ENCODE assay signal across 1 cellular context in genomic region chr12:115012861-115013667, GRCh38.
TF ChIP-seq lines count a peak whose summit lies in the region.

No MANE protein-coding gene starts in this region.

TF ChIP-seq in GM23338, 12 proteins besides CTCF, POLR2A, EP300 and RAD21:
- TF ChIP-seq, protein P1, sequence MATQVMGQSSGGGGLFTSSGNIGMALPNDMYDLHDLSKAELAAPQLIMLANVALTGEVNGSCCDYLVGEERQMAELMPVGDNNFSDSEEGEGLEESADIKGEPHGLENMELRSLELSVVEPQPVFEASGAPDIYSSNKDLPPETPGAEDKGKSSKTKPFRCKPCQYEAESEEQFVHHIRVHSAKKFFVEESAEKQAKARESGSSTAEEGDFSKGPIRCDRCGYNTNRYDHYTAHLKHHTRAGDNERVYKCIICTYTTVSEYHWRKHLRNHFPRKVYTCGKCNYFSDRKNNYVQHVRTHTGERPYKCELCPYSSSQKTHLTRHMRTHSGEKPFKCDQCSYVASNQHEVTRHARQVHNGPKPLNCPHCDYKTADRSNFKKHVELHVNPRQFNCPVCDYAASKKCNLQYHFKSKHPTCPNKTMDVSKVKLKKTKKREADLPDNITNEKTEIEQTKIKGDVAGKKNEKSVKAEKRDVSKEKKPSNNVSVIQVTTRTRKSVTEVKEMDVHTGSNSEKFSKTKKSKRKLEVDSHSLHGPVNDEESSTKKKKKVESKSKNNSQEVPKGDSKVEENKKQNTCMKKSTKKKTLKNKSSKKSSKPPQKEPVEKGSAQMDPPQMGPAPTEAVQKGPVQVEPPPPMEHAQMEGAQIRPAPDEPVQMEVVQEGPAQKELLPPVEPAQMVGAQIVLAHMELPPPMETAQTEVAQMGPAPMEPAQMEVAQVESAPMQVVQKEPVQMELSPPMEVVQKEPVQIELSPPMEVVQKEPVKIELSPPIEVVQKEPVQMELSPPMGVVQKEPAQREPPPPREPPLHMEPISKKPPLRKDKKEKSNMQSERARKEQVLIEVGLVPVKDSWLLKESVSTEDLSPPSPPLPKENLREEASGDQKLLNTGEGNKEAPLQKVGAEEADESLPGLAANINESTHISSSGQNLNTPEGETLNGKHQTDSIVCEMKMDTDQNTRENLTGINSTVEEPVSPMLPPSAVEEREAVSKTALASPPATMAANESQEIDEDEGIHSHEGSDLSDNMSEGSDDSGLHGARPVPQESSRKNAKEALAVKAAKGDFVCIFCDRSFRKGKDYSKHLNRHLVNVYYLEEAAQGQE (IDR thresholded peaks at IDR 0.05; ENCODE audit: unreplicated experiment): no peak
- no peak for TF ChIP-seq CREB1 (CRISPR knock-in tag; IDR thresholded peaks at IDR 0.05; ENCODE audit: low read depth)
- TF ChIP-seq ZNF114 (CRISPR knock-in tag; IDR thresholded peaks at IDR 0.05): no peak
- TF ChIP-seq ETS1 (IDR thresholded peaks at IDR 0.05): no peak
- no peak for TF ChIP-seq EZH2phosphoT487 (IDR thresholded peaks at IDR 0.05; ENCODE audit: unreplicated experiment)
- no peak for TF ChIP-seq EZH2 (IDR thresholded peaks at IDR 0.05; ENCODE audit: low read depth, unreplicated experiment)
- TF ChIP-seq STAT1 (IDR thresholded peaks at IDR 0.05; ENCODE audit: unreplicated experiment): no peak
- TF ChIP-seq, protein P2, sequence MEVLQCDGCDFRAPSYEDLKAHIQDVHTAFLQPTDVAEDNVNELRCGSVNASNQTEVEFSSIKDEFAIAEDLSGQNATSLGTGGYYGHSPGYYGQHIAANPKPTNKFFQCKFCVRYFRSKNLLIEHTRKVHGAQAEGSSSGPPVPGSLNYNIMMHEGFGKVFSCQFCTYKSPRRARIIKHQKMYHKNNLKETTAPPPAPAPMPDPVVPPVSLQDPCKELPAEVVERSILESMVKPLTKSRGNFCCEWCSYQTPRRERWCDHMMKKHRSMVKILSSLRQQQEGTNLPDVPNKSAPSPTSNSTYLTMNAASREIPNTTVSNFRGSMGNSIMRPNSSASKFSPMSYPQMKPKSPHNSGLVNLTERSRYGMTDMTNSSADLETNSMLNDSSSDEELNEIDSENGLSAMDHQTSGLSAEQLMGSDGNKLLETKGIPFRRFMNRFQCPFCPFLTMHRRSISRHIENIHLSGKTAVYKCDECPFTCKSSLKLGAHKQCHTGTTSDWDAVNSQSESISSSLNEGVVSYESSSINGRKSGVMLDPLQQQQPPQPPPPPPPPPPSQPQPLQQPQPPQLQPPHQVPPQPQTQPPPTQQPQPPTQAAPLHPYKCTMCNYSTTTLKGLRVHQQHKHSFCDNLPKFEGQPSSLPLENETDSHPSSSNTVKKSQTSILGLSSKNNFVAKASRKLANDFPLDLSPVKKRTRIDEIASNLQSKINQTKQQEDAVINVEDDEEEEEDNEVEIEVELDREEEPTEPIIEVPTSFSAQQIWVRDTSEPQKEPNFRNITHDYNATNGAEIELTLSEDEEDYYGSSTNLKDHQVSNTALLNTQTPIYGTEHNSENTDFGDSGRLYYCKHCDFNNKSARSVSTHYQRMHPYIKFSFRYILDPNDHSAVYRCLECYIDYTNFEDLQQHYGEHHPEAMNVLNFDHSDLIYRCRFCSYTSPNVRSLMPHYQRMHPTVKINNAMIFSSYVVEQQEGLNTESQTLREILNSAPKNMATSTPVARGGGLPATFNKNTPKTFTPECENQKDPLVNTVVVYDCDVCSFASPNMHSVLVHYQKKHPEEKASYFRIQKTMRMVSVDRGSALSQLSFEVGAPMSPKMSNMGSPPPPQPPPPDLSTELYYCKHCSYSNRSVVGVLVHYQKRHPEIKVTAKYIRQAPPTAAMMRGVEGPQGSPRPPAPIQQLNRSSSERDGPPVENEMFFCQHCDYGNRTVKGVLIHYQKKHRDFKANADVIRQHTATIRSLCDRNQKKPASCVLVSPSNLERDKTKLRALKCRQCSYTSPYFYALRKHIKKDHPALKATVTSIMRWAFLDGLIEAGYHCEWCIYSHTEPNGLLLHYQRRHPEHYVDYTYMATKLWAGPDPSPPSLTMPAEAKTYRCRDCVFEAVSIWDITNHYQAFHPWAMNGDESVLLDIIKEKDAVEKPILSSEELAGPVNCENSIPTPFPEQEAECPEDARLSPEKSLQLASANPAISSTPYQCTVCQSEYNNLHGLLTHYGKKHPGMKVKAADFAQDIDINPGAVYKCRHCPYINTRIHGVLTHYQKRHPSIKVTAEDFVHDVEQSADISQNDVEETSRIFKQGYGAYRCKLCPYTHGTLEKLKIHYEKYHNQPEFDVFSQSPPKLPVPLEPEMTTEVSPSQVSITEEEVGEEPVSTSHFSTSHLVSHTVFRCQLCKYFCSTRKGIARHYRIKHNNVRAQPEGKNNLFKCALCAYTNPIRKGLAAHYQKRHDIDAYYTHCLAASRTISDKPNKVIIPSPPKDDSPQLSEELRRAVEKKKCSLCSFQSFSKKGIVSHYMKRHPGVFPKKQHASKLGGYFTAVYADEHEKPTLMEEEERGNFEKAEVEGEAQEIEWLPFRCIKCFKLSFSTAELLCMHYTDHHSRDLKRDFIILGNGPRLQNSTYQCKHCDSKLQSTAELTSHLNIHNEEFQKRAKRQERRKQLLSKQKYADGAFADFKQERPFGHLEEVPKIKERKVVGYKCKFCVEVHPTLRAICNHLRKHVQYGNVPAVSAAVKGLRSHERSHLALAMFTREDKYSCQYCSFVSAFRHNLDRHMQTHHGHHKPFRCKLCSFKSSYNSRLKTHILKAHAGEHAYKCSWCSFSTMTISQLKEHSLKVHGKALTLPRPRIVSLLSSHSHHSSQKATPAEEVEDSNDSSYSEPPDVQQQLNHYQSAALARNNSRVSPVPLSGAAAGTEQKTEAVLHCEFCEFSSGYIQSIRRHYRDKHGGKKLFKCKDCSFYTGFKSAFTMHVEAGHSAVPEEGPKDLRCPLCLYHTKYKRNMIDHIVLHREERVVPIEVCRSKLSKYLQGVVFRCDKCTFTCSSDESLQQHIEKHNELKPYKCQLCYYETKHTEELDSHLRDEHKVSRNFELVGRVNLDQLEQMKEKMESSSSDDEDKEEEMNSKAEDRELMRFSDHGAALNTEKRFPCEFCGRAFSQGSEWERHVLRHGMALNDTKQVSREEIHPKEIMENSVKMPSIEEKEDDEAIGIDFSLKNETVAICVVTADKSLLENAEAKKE (CRISPR knock-in tag; IDR thresholded peaks at IDR 0.05): no peak
- TF ChIP-seq NANOG (IDR thresholded peaks at IDR 0.05; ENCODE audit: borderline replicate concordance): no peak
- TF ChIP-seq JUNB (IDR thresholded peaks at IDR 0.05; ENCODE audit: unreplicated experiment): no peak
- no peak for TF ChIP-seq ZNF331 (CRISPR knock-in tag; IDR thresholded peaks at IDR 0.05; ENCODE audit: low read depth)
- no peak for TF ChIP-seq POLR2AphosphoS5 (IDR thresholded peaks at IDR 0.05; ENCODE audit: low read depth)
